Comparison of ENCODE assay signal across 36 cellular contexts in the genomic region with DNA sequence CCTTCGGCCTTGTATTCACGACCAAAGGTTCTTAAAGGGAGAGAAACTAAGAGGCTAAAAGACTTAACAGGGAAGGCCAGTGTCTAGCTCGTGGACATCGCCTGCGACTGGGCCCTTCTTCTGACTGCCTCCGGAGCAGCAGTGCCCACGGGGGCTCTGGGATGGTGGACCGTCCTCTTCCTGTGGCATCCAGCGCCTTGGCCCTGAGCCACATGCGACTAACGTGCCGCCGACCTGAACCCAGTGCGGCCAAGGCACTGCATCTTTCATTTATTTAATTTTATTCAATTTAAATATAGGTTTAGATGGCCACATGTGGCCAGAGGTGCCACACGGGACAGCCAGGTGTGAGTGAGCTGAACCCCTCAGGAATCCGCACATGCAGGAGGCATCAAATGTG.
"Had no signal": no experiment of that assay in that cellular context is flagged by ENCODE, and none has a peak within 500 bp of the region (broad histone marks: within the 10 kb centered on the region; RNA-seq: fewer than 3 reads in every experiment).

No MANE protein-coding gene starts in this region.

- H3K4me1 Mint-ChIP-seq: activated B cell treated with CpG ODN at 0.5 μM for 24 hours; activated CD4-positive, alpha-beta T cell treated with anti-CD3 and anti-CD28 coated beads, Interleukin-2, amount 10 ng/mL, durations not matched to agents 24 days and 14 days; activated naive CD8-positive, alpha-beta T cell treated with anti-CD3 and anti-CD28 coated beads for 36 hours; activated T-helper 17 cell treated with anti-CD3 and anti-CD28 coated beads, Interleukin-2, amount 50 U/mL, for 72 hours; central memory CD8-positive, alpha-beta T cell had no signal

- H3K27ac ChIP-seq: adrenal gland, body of pancreas, brain microvascular endothelial cell, breast epithelium, VCaP had no signal

- H3K36me3 Mint-ChIP-seq: activated CD4-positive, alpha-beta memory T cell treated with anti-CD3 and anti-CD28 coated beads for 36 hours; activated naive CD4-positive, alpha-beta T cell treated with anti-CD3 and anti-CD28 coated beads, Interleukin-2, amount 50 U/mL, for 72 hours; activated naive CD8-positive, alpha-beta T cell treated with anti-CD3 and anti-CD28 coated beads for 36 hours had no signal

- H3K27me3 ChIP-seq: adrenal gland, body of pancreas, brain microvascular endothelial cell, breast epithelium had no signal

- ATAC-seq: activated CD8-positive, alpha-beta T cell treated with anti-CD3 and anti-CD28 coated beads for 36 hours; activated naive CD4-positive, alpha-beta T cell treated with anti-CD3 and anti-CD28 coated beads, Interleukin-2, amount 50 U/mL, for 72 hours; activated T-cell treated with anti-CD3 and anti-CD28 coated beads, Interleukin-2, amount 50 U/mL, for 4 hours; activated T-cell treated with anti-CD3 and anti-CD28 coated beads, Interleukin-2, amount 50 U/mL, for 72 hours; activated T-helper 17 cell treated with anti-CD3 and anti-CD28 coated beads, Interleukin-2, amount 50 U/mL, for 72 hours; body of pancreas had no signal

- H3K4me1 ChIP-seq: adrenal gland, body of pancreas, breast epithelium had no signal

- H3K9me3 ChIP-seq: adrenal gland, body of pancreas had no signal

- H3K4me3 ChIP-seq: adrenal gland, body of pancreas, breast epithelium had no signal

- DNase-seq: activated B cell treated with CpG ODN at 0.5 μM for 24 hours; activated CD4-positive, alpha-beta memory T cell treated with anti-CD3 and anti-CD28 coated beads for 36 hours; activated CD4-positive, alpha-beta T cell treated with anti-CD3 and anti-CD28 coated beads for 4 hours; activated CD4-positive, alpha-beta T cell treated with anti-CD3 and anti-CD28 coated beads, Interleukin-2, amount 10 ng/mL, durations not matched to agents 24 days and 14 days; activated CD4-positive, alpha-beta T cell treated with anti-CD3 and anti-CD28 coated beads, Interleukin-2, amount 50 U/mL, for 1 hour; activated CD4-positive, alpha-beta T cell treated with anti-CD3 and anti-CD28 coated beads, Interleukin-2, amount 50 U/mL, for 4 hours; activated CD4-positive, CD25-positive, alpha-beta regulatory T cell treated with anti-CD3 and anti-CD28 coated beads, Interleukin-2, amount 50 U/mL, for 72 hours; activated CD8-positive, alpha-beta memory T cell treated with anti-CD3 and anti-CD28 coated beads, Interleukin-2, amount 50 U/mL, for 4 hours; activated CD8-positive, alpha-beta T cell treated with anti-CD3 and anti-CD28 coated beads for 36 hours; activated effector memory CD4-positive, alpha-beta T cell treated with anti-CD3 and anti-CD28 coated beads, Interleukin-2, amount 50 U/mL, for 16 hours; activated gamma-delta T cell treated with Interleukin-2 at 50 U/mL for 16 hours; activated naive CD4-positive, alpha-beta T cell; activated naive CD4-positive, alpha-beta T cell treated with anti-CD3 and anti-CD28 coated beads for 36 hours; activated naive CD4-positive, alpha-beta T cell treated with anti-CD3 and anti-CD28 coated beads, Interleukin-2, amount 50 U/mL, for 16 hours; activated naive CD8-positive, alpha-beta T cell treated with anti-CD3 and anti-CD28 coated beads for 36 hours; activated T-cell treated with anti-CD3 and anti-CD28 coated beads for 4 hours; activated T-cell treated with anti-CD3 and anti-CD28 coated beads, Interleukin-2, amount 50 U/mL, for 1 hour; activated T-cell treated with anti-CD3 and anti-CD28 coated beads, Interleukin-2, amount 50 U/mL, for 4 hours; activated T-cell treated with anti-CD3 and anti-CD28 coated beads, Interleukin-2, amount 50 U/mL, for 72 hours; adrenal gland; amniotic stem cell; body of pancreas; brain microvascular endothelial cell; caudate nucleus; cerebellar nuclear complex; T-helper 1 cell; T-helper 2 cell; T-helper 9 cell had no signal

- H3K9me3 Mint-ChIP-seq: activated B cell treated with CpG ODN at 0.5 μM for 24 hours; activated CD4-positive, alpha-beta memory T cell treated with anti-CD3 and anti-CD28 coated beads for 36 hours; activated CD8-positive, alpha-beta T cell treated with anti-CD3 and anti-CD28 coated beads for 36 hours; activated naive CD4-positive, alpha-beta T cell treated with anti-CD3 and anti-CD28 coated beads for 36 hours; activated naive CD4-positive, alpha-beta T cell treated with anti-CD3 and anti-CD28 coated beads, Interleukin-2, amount 50 U/mL, for 72 hours; activated naive CD8-positive, alpha-beta T cell treated with anti-CD3 and anti-CD28 coated beads for 36 hours; activated T-cell treated with anti-CD3 and anti-CD28 coated beads, Interleukin-2, amount 50 U/mL, for 4 hours; activated T-cell treated with anti-CD3 and anti-CD28 coated beads, Interleukin-2, amount 50 U/mL, for 72 hours; activated T-helper 17 cell treated with anti-CD3 and anti-CD28 coated beads, Interleukin-2, amount 50 U/mL, for 72 hours; central memory CD8-positive, alpha-beta T cell had no signal

- H3K4me3 Mint-ChIP-seq: activated B cell treated with CpG ODN at 0.5 μM for 24 hours; activated CD4-positive, alpha-beta memory T cell treated with anti-CD3 and anti-CD28 coated beads for 36 hours; activated CD4-positive, alpha-beta T cell treated with anti-CD3 and anti-CD28 coated beads, Interleukin-2, amount 10 ng/mL, durations not matched to agents 24 days and 14 days; activated CD8-positive, alpha-beta T cell treated with anti-CD3 and anti-CD28 coated beads for 36 hours; activated naive CD4-positive, alpha-beta T cell treated with anti-CD3 and anti-CD28 coated beads for 36 hours; activated naive CD8-positive, alpha-beta T cell treated with anti-CD3 and anti-CD28 coated beads for 36 hours; activated T-cell treated with anti-CD3 and anti-CD28 coated beads, Interleukin-2, amount 50 U/mL, for 4 hours; activated T-cell treated with anti-CD3 and anti-CD28 coated beads, Interleukin-2, amount 50 U/mL, for 72 hours; activated T-helper 1 cell treated with anti-CD3 and anti-CD28 coated beads, Interleukin-12 subunit alpha, Interleukin-12 subunit beta, Interleukin-2, Interleukin-4 antibody, amounts not matched to agents 30 ng/mL and 10 ng/mL and 1 ng/mL, durations not matched to agents 14 hours and 24 hours and 36 hours; activated T-helper 17 cell treated with anti-CD3 and anti-CD28 coated beads, Interleukin-2, amount 50 U/mL, for 72 hours; central memory CD8-positive, alpha-beta T cell; T-helper 1 cell treated with Interleukin-12 subunit alpha and Interleukin-12 subunit beta and Interleukin-4 antibody, amounts not matched to agents 30 μg/mL and 1 μg/mL, for 36 hours; T-helper 2 cell treated with Interferon-gamma antibody and Interleukin-4, amounts not matched to agents 5 μg/mL and 100 μg/mL, for 36 hours had no signal

- H3K36me3 ChIP-seq: adrenal gland, brain microvascular endothelial cell, breast epithelium had no signal

- H3K27me3 Mint-ChIP-seq: activated B cell treated with CpG ODN at 0.5 μM for 24 hours; activated CD4-positive, alpha-beta memory T cell treated with anti-CD3 and anti-CD28 coated beads for 36 hours; activated CD4-positive, alpha-beta T cell treated with anti-CD3 and anti-CD28 coated beads, Interleukin-2, amount 10 ng/mL, durations not matched to agents 24 days and 14 days; activated CD8-positive, alpha-beta T cell treated with anti-CD3 and anti-CD28 coated beads for 36 hours; activated naive CD8-positive, alpha-beta T cell treated with anti-CD3 and anti-CD28 coated beads for 36 hours; activated T-helper 17 cell treated with anti-CD3 and anti-CD28 coated beads, Interleukin-2, amount 50 U/mL, for 72 hours; central memory CD8-positive, alpha-beta T cell had no signal

- H3K27ac Mint-ChIP-seq: activated B cell treated with CpG ODN at 0.5 μM for 24 hours; activated CD4-positive, alpha-beta memory T cell treated with anti-CD3 and anti-CD28 coated beads for 36 hours; activated CD4-positive, alpha-beta T cell treated with anti-CD3 and anti-CD28 coated beads, Interleukin-2, amount 10 ng/mL, durations not matched to agents 24 days and 14 days; activated CD8-positive, alpha-beta T cell treated with anti-CD3 and anti-CD28 coated beads for 36 hours; activated naive CD4-positive, alpha-beta T cell treated with anti-CD3 and anti-CD28 coated beads for 36 hours; activated naive CD4-positive, alpha-beta T cell treated with anti-CD3 and anti-CD28 coated beads, Interleukin-2, amount 50 U/mL, for 72 hours; activated naive CD8-positive, alpha-beta T cell treated with anti-CD3 and anti-CD28 coated beads for 36 hours; activated T-cell treated with anti-CD3 and anti-CD28 coated beads, Interleukin-2, amount 50 U/mL, for 72 hours; activated T-helper 1 cell treated with anti-CD3 and anti-CD28 coated beads, Interleukin-12 subunit alpha, Interleukin-12 subunit beta, Interleukin-2, Interleukin-4 antibody, amounts not matched to agents 30 ng/mL and 10 ng/mL and 1 ng/mL, durations not matched to agents 14 hours and 24 hours and 36 hours; activated T-helper 17 cell treated with anti-CD3 and anti-CD28 coated beads, Interleukin-2, amount 50 U/mL, for 72 hours; T-helper 1 cell treated with Interleukin-12 subunit alpha and Interleukin-12 subunit beta and Interleukin-4 antibody, amounts not matched to agents 30 μg/mL and 1 μg/mL, for 36 hours; T-helper 2 cell treated with Interferon-gamma antibody and Interleukin-4, amounts not matched to agents 5 μg/mL and 100 μg/mL, for 36 hours had no signal
